Comparison of ENCODE assay signal across 24 cellular contexts in the genomic region with DNA sequence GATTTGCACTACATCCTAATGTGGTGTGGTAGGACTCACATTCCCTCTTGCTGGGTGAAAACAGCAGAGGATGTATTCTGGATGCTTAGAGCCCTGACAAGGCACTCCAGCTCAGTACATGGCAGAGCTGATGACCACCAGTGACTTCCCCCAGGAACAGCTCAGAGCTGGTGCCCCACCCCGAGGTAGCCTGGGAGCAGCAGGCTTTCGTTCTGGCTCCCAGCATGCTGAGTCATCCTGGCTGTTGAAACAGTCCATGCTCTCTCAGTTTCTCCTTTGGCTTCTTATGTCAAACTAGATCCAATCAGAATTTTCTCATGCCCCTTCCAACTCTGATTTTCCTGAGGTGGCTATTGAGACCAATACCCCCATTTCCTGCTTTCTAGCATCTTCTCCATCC.
DNase-seq lines count a peak whose midpoint lies in the region; FAIRE-seq and TF ChIP-seq lines count a peak whose summit lies in the region.
"Had no signal": no experiment of that assay in that cellular context is flagged by ENCODE, and none has a peak within 500 bp of the region (broad histone marks: within the 10 kb centered on the region; RNA-seq: fewer than 3 reads in every experiment).

No MANE protein-coding gene starts in this region.

- peak overlapping the region; percentile 7; the same call in 1 of the 2 replicates for H2BK12ac ChIP-seq in H1 (ENCODE audit: low read depth, low read length)
- H2BK12ac ChIP-seq in trophoblast cell (ENCODE audit: low read length) = no peak overlapping the region

- peak; percentile 28 for DNase-seq in ELR (ENCODE audit: low read depth)
- DNase-seq in OCI-M1 (lab: John Stamatoyannopoulos, UW) = peak; percentile 41
- DNase-seq in H1 (ENCODE audit: low read depth in 1 of 2, low spot score in 2 of 2) = no peak
- no peak for DNase-seq in trophoblast cell
- no peak for DNase-seq in stimulated activated CD4-positive, alpha-beta T cell treated with anti-CD3 and anti-CD28 coated beads, Interleukin-4, amount 100 ng/mL, for 4 hours
- DNase-seq in NCI-H345 treated with DMSO at 0.1 percent for 48 hours (lab: John Stamatoyannopoulos, UW; ENCODE audit: unreplicated experiment) = no peak
- DNase-seq in activated CD4-positive, alpha-beta memory T cell treated with anti-CD3 and anti-CD28 coated beads for 36 hours = no peak
- DNase-seq: activated CD4-positive, alpha-beta T cell treated with anti-CD3 and anti-CD28 coated beads, Interleukin-2, amount 10 ng/mL, durations not matched to agents 24 days and 14 days; activated naive CD8-positive, alpha-beta T cell treated with anti-CD3 and anti-CD28 coated beads for 36 hours; CD8-positive, alpha-beta memory T cell; left ventricle myocardium superior; NCI-H1417; NCI-H510A; stimulated activated naive B cell treated with anti-CD40 and anti-IgM and Interleukin-4, amounts not matched to agents 10 μg/mL and 1 μg/mL and 100 μg/mL, for 72 hours; T-helper 17 cell; testis had no signal

- intact Hi-C loops in activated CD4-positive, alpha-beta memory T cell treated with anti-CD3 and anti-CD28 coated beads for 36 hours (cut with micrococcal nuclease) = no loop called here

- H2AK5ac ChIP-seq in H1 (ENCODE audit: low read depth, low read length) = 0 out of 2 replicates have a peak overlapping the region, but pooled peaks have one; percentile 0
- H2AK5ac ChIP-seq in trophoblast cell (ENCODE audit: low read length) = no peak overlapping the region

- H3K79me2 ChIP-seq in H1 (ENCODE audit: control insufficient read depth in 1 of 2, insufficient read depth in 2 of 2, low read length in 2 of 2) (no peaks in the 10 kb centered on the region), trophoblast cell (ENCODE audit: control insufficient read depth, insufficient read depth, low read length, poor library complexity) (no peaks in the 10 kb centered on the region)

- H3K18ac ChIP-seq in H1 (ENCODE audit: extremely low read depth, low read length) (no peak overlapping the region), trophoblast cell (ENCODE audit: low read length) (no peak overlapping the region)

- H3K36me3 ChIP-seq in H1 (ENCODE audit: control insufficient read depth in 2 of 4, insufficient read depth in 4 of 4, low read length in 3 of 4) (no peaks in the 10 kb centered on the region), trophoblast cell (ENCODE audit: control insufficient read depth in 1 of 2, insufficient read depth in 2 of 2, low read length in 2 of 2) (no peaks in the 10 kb centered on the region)
- H3K36me3 ChIP-seq: prostate gland had no signal

- H3K4ac ChIP-seq in H1 (replicated peaks; ENCODE audit: insufficient read length, low read depth, low read length) (no peak overlapping the region), trophoblast cell (ENCODE audit: low read depth, low read length) (no peak overlapping the region)

- H3K79me1 ChIP-seq in H1 (ENCODE audit: low read depth, low read length) (no peaks in the 10 kb centered on the region), trophoblast cell (ENCODE audit: low read length) (no peaks in the 10 kb centered on the region)

- H4K91ac ChIP-seq in H1 (replicated peaks; ENCODE audit: insufficient read length, low read length) = peak overlapping the region; percentile 52
- H4K91ac ChIP-seq in trophoblast cell (ENCODE audit: low read depth, low read length) = no peak overlapping the region

- TF ChIP-seq RAD21 in H1 (IDR thresholded peaks at IDR 0.05 in 1 of 2, conservative IDR thresholded peaks at IDR 0.05 in 1 of 2; ENCODE audit: low read depth in 2 of 2, low read length in 2 of 2) = no peak

- H3K4me3 Mint-ChIP-seq in activated CD4-positive, alpha-beta memory T cell treated with anti-CD3 and anti-CD28 coated beads for 36 hours = no peak overlapping the region
- H3K4me3 Mint-ChIP-seq: activated CD4-positive, alpha-beta T cell treated with anti-CD3 and anti-CD28 coated beads, Interleukin-2, amount 10 ng/mL, durations not matched to agents 24 days and 14 days; activated naive CD8-positive, alpha-beta T cell treated with anti-CD3 and anti-CD28 coated beads for 36 hours; activated T-helper 1 cell treated with anti-CD3 and anti-CD28 coated beads, Interleukin-12 subunit alpha, Interleukin-12 subunit beta, Interleukin-2, Interleukin-4 antibody, amounts not matched to agents 30 ng/mL and 10 ng/mL and 1 ng/mL, durations not matched to agents 14 hours and 24 hours and 36 hours; brain; CD8-positive, alpha-beta memory T cell; stimulated activated naive B cell treated with anti-CD40 and anti-IgM and Interleukin-4, amounts not matched to agents 10 μg/mL and 1 μg/mL and 100 μg/mL, for 72 hours; T-helper 17 cell had no signal

- H2BK120ac ChIP-seq in H1 (replicated peaks; ENCODE audit: low read depth, low read length) (no peak overlapping the region), trophoblast cell (ENCODE audit: insufficient read depth, low read length, poor library complexity) (no peak overlapping the region)

- H3K9me3 Mint-ChIP-seq in activated CD4-positive, alpha-beta memory T cell treated with anti-CD3 and anti-CD28 coated beads for 36 hours = no peaks in the 10 kb centered on the region

- H3K14ac ChIP-seq in H1 (ENCODE audit: insufficient read length) = no peak overlapping the region
- H3K14ac ChIP-seq in trophoblast cell (ENCODE audit: low read length) = peak overlapping the region; percentile 37

- H3K27me3 ChIP-seq in H1 (replicated peaks in 1 of 4; ENCODE audit: control insufficient read depth in 3 of 4, extremely low read depth in 1 of 4, insufficient read depth in 3 of 4, low read length in 3 of 4) = no peaks in the 10 kb centered on the region
- no peaks in the 10 kb centered on the region for H3K27me3 ChIP-seq in trophoblast cell (ENCODE audit: insufficient read depth, low read length)
- H3K27me3 ChIP-seq: testis had no signal

- H4K20me1 ChIP-seq in H1 (replicated peaks in 1 of 2; ENCODE audit: control insufficient read depth in 1 of 2, insufficient read depth in 2 of 2, low read length in 2 of 2) = no peaks in the 10 kb centered on the region

- no peak overlapping the region for H3K56ac ChIP-seq in H1 (replicated peaks; ENCODE audit: insufficient read length, low read depth, low read length)

- POLR2A ChIA-PET in H1 (lab: Charles Lee; ENCODE audit: partially characterized antibody) = no interaction called here
- POLR2A ChIA-PET in activated CD4-positive, alpha-beta memory T cell treated with anti-CD3 and anti-CD28 coated beads for 36 hours (lab: Charles Lee) = no interaction called here

- peak overlapping the region; percentile 76; the same call in 1 of the 2 replicates for H2BK5ac ChIP-seq in H1 (ENCODE audit: low read depth, low read length)
- H2BK5ac ChIP-seq in trophoblast cell (ENCODE audit: low read depth, low read length, poor library complexity) = no peak overlapping the region

- no peak overlapping the region for H3K27ac Mint-ChIP-seq in activated CD4-positive, alpha-beta memory T cell treated with anti-CD3 and anti-CD28 coated beads for 36 hours
- H3K27ac Mint-ChIP-seq: activated CD4-positive, alpha-beta T cell treated with anti-CD3 and anti-CD28 coated beads, Interleukin-2, amount 10 ng/mL, durations not matched to agents 24 days and 14 days; activated naive CD8-positive, alpha-beta T cell treated with anti-CD3 and anti-CD28 coated beads for 36 hours; activated T-helper 1 cell treated with anti-CD3 and anti-CD28 coated beads, Interleukin-12 subunit alpha, Interleukin-12 subunit beta, Interleukin-2, Interleukin-4 antibody, amounts not matched to agents 30 ng/mL and 10 ng/mL and 1 ng/mL, durations not matched to agents 14 hours and 24 hours and 36 hours; brain; CD8-positive, alpha-beta memory T cell; stimulated activated naive B cell treated with anti-CD40 and anti-IgM and Interleukin-4, amounts not matched to agents 10 μg/mL and 1 μg/mL and 100 μg/mL, for 72 hours; T-helper 17 cell had no signal

- peak overlapping the region; percentile 80; the same call in 1 of the 2 replicates for H2BK20ac ChIP-seq in H1 (ENCODE audit: low read length)

- no peak overlapping the region for H3K4me2 ChIP-seq in H1 (ENCODE audit: insufficient read depth in 1 of 2, low read depth in 2 of 2, low read length in 2 of 2)
- H3K4me2 ChIP-seq in trophoblast cell (ENCODE audit: low read length) = no peak overlapping the region
- H3K4me2 ChIP-seq: smooth muscle cell had no signal

- peaks cover 1% of the 10 kb centered on the region for H3K27me3 Mint-ChIP-seq in activated CD4-positive, alpha-beta memory T cell treated with anti-CD3 and anti-CD28 coated beads for 36 hours
- H3K27me3 Mint-ChIP-seq: activated CD4-positive, alpha-beta T cell treated with anti-CD3 and anti-CD28 coated beads, Interleukin-2, amount 10 ng/mL, durations not matched to agents 24 days and 14 days; brain; CD8-positive, alpha-beta memory T cell; stimulated activated naive B cell treated with anti-CD40 and anti-IgM and Interleukin-4, amounts not matched to agents 10 μg/mL and 1 μg/mL and 100 μg/mL, for 72 hours; T-helper 17 cell had no signal

- 93% methylated on average over 2 of the region's 2 CpGs; no CpG with 5 or more reads in 1 of the 2 experiments for WGBS in H1 (ENCODE audit: extremely low coverage in 1 of 2, insufficient coverage in 1 of 2, insufficient read length in 1 of 2, insufficient replicate concordance in 2 of 2, low coverage in 1 of 2, low lambda C conversion rate in 2 of 2, missing lambda C conversion rate in 1 of 2), 2 experiments
- WGBS in trophoblast cell (ENCODE audit: extremely low coverage, insufficient coverage, insufficient read length) = no CpG with 5 or more reads among the region's 2 CpGs

- no peak for TF ChIP-seq EP300 in H1 (IDR thresholded peaks at IDR 0.05; ENCODE audit: borderline replicate concordance in 1 of 2, low read depth in 2 of 2, low read length in 2 of 2)

- H3K9ac ChIP-seq in H1 (replicated peaks in 1 of 4; ENCODE audit: extremely low read depth in 1 of 4, low read depth in 3 of 4, low read length in 3 of 4) = no peak overlapping the region
- no peak overlapping the region for H3K9ac ChIP-seq in trophoblast cell (ENCODE audit: low read length)

- H4K8ac ChIP-seq in H1 (ENCODE audit: extremely low read depth, insufficient read depth, low read length) (no peak overlapping the region), trophoblast cell (ENCODE audit: low read depth, low read length) (no peak overlapping the region)

- H3K23me2 ChIP-seq in H1 (ENCODE audit: low read depth, low read length) = no peaks in the 10 kb centered on the region

- H2AFZ ChIP-seq in H1 (ENCODE audit: low read length) (no peak overlapping the region), trophoblast cell (ENCODE audit: insufficient read depth, low read length, poor library complexity) (no peak overlapping the region)

- H2BK15ac ChIP-seq in H1 (ENCODE audit: low read length) = no peak overlapping the region

- H3K27ac ChIP-seq in H1 (ENCODE audit: low read depth, low read length) (no peak overlapping the region), trophoblast cell (ENCODE audit: low read depth, low read length) (no peak overlapping the region)
- H3K27ac ChIP-seq: prostate gland, testis, VCaP had no signal

- no peak for TF ChIP-seq CTCF in H1 (IDR thresholded peaks at IDR 0.05; ENCODE audit: control extremely low read depth in 1 of 3, insufficient read depth in 1 of 3, low read depth in 1 of 3, low read length in 3 of 3)

- H3K36me3 Mint-ChIP-seq in activated CD4-positive, alpha-beta memory T cell treated with anti-CD3 and anti-CD28 coated beads for 36 hours = peaks cover 2% of the 10 kb centered on the region
- H3K36me3 Mint-ChIP-seq: brain had no signal

- H3K4me3 ChIP-seq in H1 (ENCODE audit: extremely low read depth in 1 of 4, insufficient read depth in 2 of 4, low read depth in 3 of 4, low read length in 4 of 4) (no peak overlapping the region), trophoblast cell (ENCODE audit: low read depth, low read length) (no peak overlapping the region)
- H3K4me3 ChIP-seq: prostate gland, smooth muscle cell, testis had no signal

- no peak overlapping the region for H4K5ac ChIP-seq in H1 (ENCODE audit: insufficient read length, low read depth, low read length)

- H4K12ac ChIP-seq in trophoblast cell (ENCODE audit: low read depth, low read length) = no peak overlapping the region

- CTCF ChIA-PET in H1 (lab: Charles Lee; ENCODE audit: partially characterized antibody) = interaction anchor here (0.6 to 2.0 kb wide), 5 partner anchors 12 to 743 kb away, joined by 3 to 6 read pairs (median 4); no protein-coding TSS in a partner anchor
- CTCF ChIA-PET in activated CD4-positive, alpha-beta memory T cell treated with anti-CD3 and anti-CD28 coated beads for 36 hours (lab: Charles Lee) = no interaction called here

- H3K23ac ChIP-seq in H1 (ENCODE audit: insufficient read length) = no peak overlapping the region
- no peak overlapping the region for H3K23ac ChIP-seq in trophoblast cell (ENCODE audit: low read length)

- H3K9me3 ChIP-seq in H1 (ENCODE audit: insufficient read depth in 2 of 2, low read depth in 1 of 2, low read length in 1 of 2) (peaks cover 0 to 2% of the 10 kb centered on the region in 2 experiments; a peak in 1 of 4 replicates), trophoblast cell (ENCODE audit: insufficient read depth, low read depth, low read length) (peaks cover 3% of the 10 kb centered on the region)
- H3K9me3 ChIP-seq: prostate gland, testis had no signal

- TF ChIP-seq POLR2A in H1 (IDR thresholded peaks at IDR 0.05; ENCODE audit: control extremely low read depth in 1 of 2, low read depth in 2 of 2, low read length in 2 of 2) = no peak

- no peaks in the 10 kb centered on the region for H3K4me1 Mint-ChIP-seq in activated CD4-positive, alpha-beta memory T cell treated with anti-CD3 and anti-CD28 coated beads for 36 hours (ENCODE audit: low read depth)
- H3K4me1 Mint-ChIP-seq: CD8-positive, alpha-beta memory T cell; T-helper 17 cell had no signal

- FAIRE-seq in H1 (lab: Jason Lieb, UNC) = no peak
- FAIRE-seq: endometrium, GM12892, RCC 7860 had no signal

- H3K4me1 ChIP-seq in H1 (replicated peaks in 1 of 4; ENCODE audit: control insufficient read depth in 3 of 4, insufficient read depth in 4 of 4, low read length in 3 of 4) = peaks cover 0 to 13% (median 5%) of the 10 kb centered on the region in 4 experiments; a peak in 6 of 7 replicates
- H3K4me1 ChIP-seq in trophoblast cell (ENCODE audit: control insufficient read depth in 1 of 2, insufficient read depth in 2 of 2, low read length in 2 of 2) = no peaks in the 10 kb centered on the region
- H3K4me1 ChIP-seq: prostate gland had no signal

Comparison
In these comparisons a context has a peak if more than half of its experiments do, and no peak if none do; other contexts are left out.
1. DNase-seq: peak in ELR (single experiment) and OCI-M1 (single experiment); none in H1 (0 of 2), trophoblast cell (0 of 2), stimulated activated CD4-positive, alpha-beta T cell treated with anti-CD3 and anti-CD28 coated beads, Interleukin-4, amount 100 ng/mL, for 4 hours (0 of 2), NCI-H345 treated with DMSO at 0.1 percent for 48 hours (single experiment) and activated CD4-positive, alpha-beta memory T cell treated with anti-CD3 and anti-CD28 coated beads for 36 hours (single experiment).